ENCODE assay signal across 19 cellular contexts in genomic region chr5:114148253-114148652, GRCh38.
A peak's percentile ranks its signal among the peaks of the same experiment; 100 is the strongest.
DNase-seq lines count a peak whose midpoint lies in the region; ATAC-seq, FAIRE-seq and TF ChIP-seq lines count a peak whose summit lies in the region.
"Had no signal": no experiment of that assay in that cellular context is flagged by ENCODE, and none has a peak within 500 bp of the region (broad histone marks: within the 10 kb centered on the region; RNA-seq: fewer than 3 reads in every experiment).

No MANE protein-coding gene starts in this region.

- intact Hi-C loops in ovary (cut with DNase I) = no loop called here

- no peaks in the 10 kb centered on the region for H3K9me3 ChIP-seq in ovary

- no peak for TF ChIP-seq POLR2A in ovary (IDR thresholded peaks at IDR 0.05)

- no peaks in the 10 kb centered on the region for H3K27me3 ChIP-seq in ovary

- no peaks in the 10 kb centered on the region for H3K36me3 ChIP-seq in ovary

- no peak for TF ChIP-seq EP300 in ovary (IDR thresholded peaks at IDR 0.05)

- H3K27ac ChIP-seq in 22Rv1 (peak overlapping the region; percentile 42), ovary (no peak overlapping the region)

- FAIRE-seq in islet of Langerhans (lab: Jason Lieb, UNC) = peak; percentile 70
- FAIRE-seq: G401.6, H1 had no signal

- DNase-seq in HT-29 (ENCODE audit: low spot score) (peak; percentile 83), mucosa of gallbladder (ENCODE audit: low spot score) (peak; percentile 62), ovary (no peak), DMS 273 treated with DMSO at 0.1 percent for 48 hours (lab: John Stamatoyannopoulos, UW) (no peak)
- DNase-seq in stimulated activated CD4-positive, alpha-beta T cell treated with anti-CD3 and anti-CD28 coated beads, Interleukin-1b, Interleukin-23, amount 100 ng/mL, for 48 hours = no peak
- DNase-seq: 8988T, AML-193, Karpas-422, NCI-H1694 treated with DMSO at 0.1 percent for 48 hours, NCI-H446 treated with DMSO at 0.1 percent for 48 hours, NCI-H526 treated with DMSO at 0.1 percent for 48 hours, OCI-M1 had no signal

- TF ChIP-seq CTCF in 22Rv1 (IDR thresholded peaks at IDR 0.05) = no peak
- no peak for TF ChIP-seq CTCF in ovary (IDR thresholded peaks at IDR 0.05)

- 79 to 89% (median 80%) methylated on average over 3 of the region's 3 CpGs for WGBS in ovary, 3 donors

- H3K4me1 ChIP-seq in ovary (ENCODE audit: insufficient read depth) = no peaks in the 10 kb centered on the region

- H3K4me3 ChIP-seq in ovary = no peak overlapping the region

- ATAC-seq in HG02973 (IDR thresholded peaks at IDR 0.05; ENCODE audit: unreplicated experiment) = no peak
- ATAC-seq: HCT116, Right ventricle myocardium inferior had no signal

Comparison
In these comparisons a context has a peak if more than half of its experiments do, and no peak if none do; other contexts are left out.
1. DNase-seq: peak in HT-29 (single experiment) and mucosa of gallbladder (single experiment); none in ovary (0 of 5), DMS 273 treated with DMSO at 0.1 percent for 48 hours (single experiment) and stimulated activated CD4-positive, alpha-beta T cell treated with anti-CD3 and anti-CD28 coated beads, Interleukin-1b, Interleukin-23, amount 100 ng/mL, for 48 hours (single experiment).